In the genomic region with DNA sequence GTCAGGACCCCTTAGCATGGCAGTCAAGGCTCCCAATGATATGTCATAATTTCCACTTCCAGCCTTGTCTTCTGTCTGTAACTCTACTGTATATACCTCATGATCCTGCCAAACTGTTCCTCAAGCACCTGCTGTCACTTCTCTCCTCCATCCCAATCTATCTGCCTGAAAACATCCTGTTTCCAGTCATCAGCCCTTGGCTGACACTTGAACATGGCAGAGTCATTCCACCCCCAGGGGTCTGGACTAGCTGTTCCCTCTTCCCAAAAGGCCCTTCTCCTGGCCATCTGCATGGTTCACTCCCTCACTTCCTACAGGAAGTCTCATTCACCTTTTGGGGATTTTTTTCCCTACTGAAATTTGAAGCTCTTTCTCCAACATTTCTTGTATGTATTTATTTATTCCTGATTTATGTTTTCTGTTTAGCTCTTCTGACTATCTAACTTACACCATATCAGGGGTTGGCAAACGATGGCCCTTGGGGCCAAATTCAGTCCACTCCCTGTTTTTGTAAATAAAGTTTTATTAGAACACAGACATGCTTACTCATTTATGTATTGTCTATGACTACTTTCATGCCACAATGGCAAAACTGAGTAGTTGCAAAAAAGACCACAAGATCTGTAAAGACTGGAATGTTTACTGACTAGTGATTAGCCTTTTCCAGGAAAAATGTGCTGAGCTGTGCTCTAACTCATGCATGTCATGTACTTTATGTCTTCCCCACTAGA, we compare ENCODE assay signal across 13 cellular contexts.
DNase-seq lines count a peak whose midpoint lies in the region; ATAC-seq and TF ChIP-seq lines count a peak whose summit lies in the region.
"Had no signal": no experiment of that assay in that cellular context is flagged by ENCODE, and none has a peak within 500 bp of the region (broad histone marks: within the 10 kb centered on the region; RNA-seq: fewer than 3 reads in every experiment).

No MANE protein-coding gene starts in this region.

- H2BK15ac ChIP-seq in IMR-90 (ENCODE audit: low read depth, low read length): no peak overlapping the region

- H3K9me1 ChIP-seq in IMR-90 (ENCODE audit: insufficient read depth, low read length): peaks cover 9% of the 10 kb centered on the region

- H2BK20ac ChIP-seq in IMR-90 (ENCODE audit: low read depth, low read length): no peak overlapping the region

- TF ChIP-seq CTCF in IMR-90 (conservative IDR thresholded peaks at IDR 0.05; ENCODE audit: low read depth, low read length): no peak
- no peak for TF ChIP-seq CTCF in psoas muscle (IDR thresholded peaks at IDR 0.05)

- H3K23ac ChIP-seq in IMR-90 (ENCODE audit: low read depth, low read length): no peak overlapping the region

- H3K14ac ChIP-seq in IMR-90 (replicated peaks; ENCODE audit: low read depth, low read length): 0 out of 2 replicates have a peak overlapping the region, but pooled peaks have one; percentile 7

- no peak overlapping the region for H2BK5ac ChIP-seq in IMR-90 (ENCODE audit: low read depth, low read length, poor library complexity, severe bottlenecking)

- POLR2A ChIA-PET in IMR-90 (lab: Charles Lee; ENCODE audit: unreplicated experiment): no interaction called here

- H2BK120ac ChIP-seq in IMR-90 (ENCODE audit: low read depth, low read length): no peak overlapping the region

- no peak overlapping the region for H3K18ac ChIP-seq in IMR-90 (ENCODE audit: low read depth, low read length)

- H3K36me3 ChIP-seq in IMR-90 (ENCODE audit: control insufficient read depth, insufficient read depth, low read length) (no peaks in the 10 kb centered on the region), psoas muscle (ENCODE audit: insufficient read depth in 1 of 2, low read depth in 1 of 2) (no peaks in the 10 kb centered on the region), Karpas-422 (ENCODE audit: insufficient read depth, low read length) (no peaks in the 10 kb centered on the region)
- H3K36me3 ChIP-seq: BLaER1 treated with 17β-estradiol and CSF1 and Interleukin-3, amounts not matched to agents 10 nM and 100 nM had no signal

- H3K4ac ChIP-seq in IMR-90 (ENCODE audit: low read depth, low read length): no peak overlapping the region

- H4K5ac ChIP-seq in IMR-90 (ENCODE audit: low read depth, low read length): no peak overlapping the region

- in situ Hi-C loops in IMR-90 (cut with MboI; ENCODE audit: low sequenced_read_pairs): loop anchor here (25.0 kb wide), 2 partner anchors 410 to 615 kb away; a partner anchor contains a TSS

- CTCF ChIA-PET in IMR-90 (lab: Yijun Ruan, JAX): interaction anchor here (0.9 kb wide), 1 partner anchor 248 kb away, joined by 3 read pairs; no protein-coding TSS in a partner anchor

- no peak overlapping the region for H3K56ac ChIP-seq in IMR-90 (ENCODE audit: extremely low read depth, insufficient read depth, low read length)

- H4K20me1 ChIP-seq in IMR-90 (ENCODE audit: insufficient read depth, low read length) (peaks cover 5% of the 10 kb centered on the region; the same call in 1 of the 2 replicates), Karpas-422 (ENCODE audit: insufficient read depth, low read depth, low read length) (no peaks in the 10 kb centered on the region)
- H4K20me1 ChIP-seq: BLaER1 treated with 17β-estradiol and CSF1 and Interleukin-3, amounts not matched to agents 10 nM and 100 nM had no signal

- H3K27me3 ChIP-seq in IMR-90 (ENCODE audit: control insufficient read depth, insufficient read depth, low read length) (no peaks in the 10 kb centered on the region), psoas muscle (ENCODE audit: insufficient read depth in 3 of 3, low read length in 2 of 3) (peaks cover 0 to 1% (median 0%) of the 10 kb centered on the region in 3 donors), Karpas-422 (ENCODE audit: low read length) (no peaks in the 10 kb centered on the region)
- H3K27me3 ChIP-seq: BLaER1 treated with 17β-estradiol and CSF1 and Interleukin-3, amounts not matched to agents 10 nM and 100 nM had no signal

- H3K9ac ChIP-seq in IMR-90 (ENCODE audit: low read depth, low read length) (no peak overlapping the region), Karpas-422 (ENCODE audit: low read length) (no peak overlapping the region)
- H3K9ac ChIP-seq: BLaER1 treated with 17β-estradiol and CSF1 and Interleukin-3, amounts not matched to agents 10 nM and 100 nM; KMS-11 had no signal

- TF ChIP-seq POLR2A in IMR-90 (IDR thresholded peaks at IDR 0.05; ENCODE audit: low read depth, low read length): no peak

- peaks cover 3% of the 10 kb centered on the region; the same call in 1 of the 2 replicates for H3K4me1 ChIP-seq in IMR-90 (ENCODE audit: control insufficient read depth, insufficient read depth, low read length)
- H3K4me1 ChIP-seq in psoas muscle: no peaks in the 10 kb centered on the region
- no peaks in the 10 kb centered on the region for H3K4me1 ChIP-seq in Karpas-422 (ENCODE audit: low read length)

- no peak for TF ChIP-seq RAD21 in IMR-90 (IDR thresholded peaks at IDR 0.05; ENCODE audit: low read length)

- intact Hi-C loops in IMR-90 (cut with micrococcal nuclease): no loop called here
- intact Hi-C loops in posterior vena cava (cut with DNase I): no loop called here
- intact Hi-C loops in psoas muscle (cut with DNase I): no loop called here

- H3K4me3 ChIP-seq in IMR-90 (ENCODE audit: insufficient read depth, low read depth, low read length) (no peak overlapping the region), psoas muscle (no peak overlapping the region), Karpas-422 (ENCODE audit: low read length) (no peak overlapping the region)
- H3K4me3 ChIP-seq: BLaER1 treated with 17β-estradiol and CSF1 and Interleukin-3, amounts not matched to agents 10 nM and 100 nM had no signal

- no peak overlapping the region for H3K27ac ChIP-seq in IMR-90 (ENCODE audit: insufficient read depth, low read length)
- H3K27ac ChIP-seq in psoas muscle: no peak overlapping the region
- H3K27ac ChIP-seq in Karpas-422 (ENCODE audit: low read length): no peak overlapping the region
- H3K27ac ChIP-seq: BLaER1 treated with 17β-estradiol and CSF1 and Interleukin-3, amounts not matched to agents 10 nM and 100 nM; KMS-11 had no signal

- no peak overlapping the region for H2AK5ac ChIP-seq in IMR-90 (ENCODE audit: low read depth, low read length)

- H3K9me2 ChIP-seq in Karpas-422 (replicated peaks; ENCODE audit: insufficient read depth, low read length): no peaks in the 10 kb centered on the region

- H2AFZ ChIP-seq in IMR-90 (replicated peaks; ENCODE audit: low read length, poor library complexity) (no peak overlapping the region), Karpas-422 (ENCODE audit: low read length) (no peak overlapping the region)

- dilution Hi-C loops in IMR-90 (cut with HindIII; ENCODE audit: low sequenced_read_pairs, unreplicated experiment): no loop called here

- H3K9me3 ChIP-seq in IMR-90 (ENCODE audit: control insufficient read depth, insufficient read depth, low read length) (no peaks in the 10 kb centered on the region), psoas muscle (no peaks in the 10 kb centered on the region), Karpas-422 (ENCODE audit: low read length) (no peaks in the 10 kb centered on the region)
- H3K9me3 ChIP-seq: BLaER1 treated with 17β-estradiol and CSF1 and Interleukin-3, amounts not matched to agents 10 nM and 100 nM had no signal

- no peak overlapping the region for H2AK9ac ChIP-seq in IMR-90 (replicated peaks; ENCODE audit: low read depth, low read length, poor library complexity)

- peaks cover 0 to 3% of the 10 kb centered on the region in 2 experiments; a peak in 1 of 4 replicates for H3K79me1 ChIP-seq in IMR-90 (ENCODE audit: low read depth in 1 of 2, low read length in 2 of 2)

- peak; percentile 44 for DNase-seq in EH (ENCODE audit: low read depth)
- peak; percentile 27 for DNase-seq in IMR-90
- DNase-seq in cerebellar cortex (ENCODE audit: low spot score): peak; percentile 79
- peak; percentile 15 for DNase-seq in posterior vena cava (ENCODE audit: low spot score)
- DNase-seq in psoas muscle: no peak
- no peak for DNase-seq in Karpas-422
- DNase-seq: AML-193; CD4-positive, CD25-positive, alpha-beta regulatory T cell; DMS53 had no signal

- H4K91ac ChIP-seq in IMR-90 (ENCODE audit: insufficient read depth, low read depth, low read length): no peak overlapping the region

- H3K79me2 ChIP-seq in Karpas-422 (ENCODE audit: low read length): no peaks in the 10 kb centered on the region

- ATAC-seq in IMR-90 (ENCODE audit: low read depth) (no peak), psoas muscle (no peak), GM18867 (IDR thresholded peaks at IDR 0.05; ENCODE audit: unreplicated experiment) (no peak)
- ATAC-seq: HCT116 had no signal

- no CpG with 5 or more reads among the region's 1 CpG for WGBS in IMR-90 (ENCODE audit: extremely low coverage in 2 of 2, insufficient read length in 1 of 2), 2 experiments
- 89 to 98% (median 95%) methylated on average over 1 of the region's 1 CpG for WGBS in psoas muscle, 3 donors

- no TSS peak for BruUV-seq in IMR-90 (replicated peaks; lab: Mats Ljungman, UMichigan)

- H4K8ac ChIP-seq in IMR-90 (ENCODE audit: low read depth in 2 of 2, low read length in 2 of 2): no peak overlapping the region

- H3K4me2 ChIP-seq in IMR-90 (ENCODE audit: low read depth, low read length) (no peak overlapping the region), Karpas-422 (ENCODE audit: low read depth, low read length, poor library complexity, severe bottlenecking) (no peak overlapping the region)
- H3K4me2 ChIP-seq: BLaER1 treated with 17β-estradiol and CSF1 and Interleukin-3, amounts not matched to agents 10 nM and 100 nM; KMS-11 had no signal

TF ChIP-seq in IMR-90, 13 proteins besides CTCF, POLR2A, EP300 and RAD21:
- TF ChIP-seq MAFK (IDR thresholded peaks at IDR 0.05; ENCODE audit: low read depth, low read length) (peak; percentile 63), MAZ (IDR thresholded peaks at IDR 0.05; ENCODE audit: borderline replicate concordance, low read depth, low read length) (no peak), CHD1 (IDR thresholded peaks at IDR 0.05; ENCODE audit: low read depth, low read length) (no peak), CEBPB (IDR thresholded peaks at IDR 0.05; ENCODE audit: low read depth, low read length) (no peak), NFE2L2 (IDR thresholded peaks at IDR 0.05; ENCODE audit: low read depth, low read length) (no peak)
- TF ChIP-seq, protein P1, sequence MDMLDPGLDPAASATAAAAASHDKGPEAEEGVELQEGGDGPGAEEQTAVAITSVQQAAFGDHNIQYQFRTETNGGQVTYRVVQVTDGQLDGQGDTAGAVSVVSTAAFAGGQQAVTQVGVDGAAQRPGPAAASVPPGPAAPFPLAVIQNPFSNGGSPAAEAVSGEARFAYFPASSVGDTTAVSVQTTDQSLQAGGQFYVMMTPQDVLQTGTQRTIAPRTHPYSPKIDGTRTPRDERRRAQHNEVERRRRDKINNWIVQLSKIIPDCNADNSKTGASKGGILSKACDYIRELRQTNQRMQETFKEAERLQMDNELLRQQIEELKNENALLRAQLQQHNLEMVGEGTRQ (IDR thresholded peaks at IDR 0.05; ENCODE audit: low read depth, low read length): no peak

Comparison
In these comparisons a context has a peak if more than half of its experiments do, and no peak if none do; other contexts are left out.
1. DNase-seq: peak in EH (single experiment), IMR-90 (single experiment), cerebellar cortex (single experiment) and posterior vena cava (single experiment); none in psoas muscle (0 of 2) and Karpas-422 (single experiment).